ENCODE assay signal across 1 cellular context in the genomic region with DNA sequence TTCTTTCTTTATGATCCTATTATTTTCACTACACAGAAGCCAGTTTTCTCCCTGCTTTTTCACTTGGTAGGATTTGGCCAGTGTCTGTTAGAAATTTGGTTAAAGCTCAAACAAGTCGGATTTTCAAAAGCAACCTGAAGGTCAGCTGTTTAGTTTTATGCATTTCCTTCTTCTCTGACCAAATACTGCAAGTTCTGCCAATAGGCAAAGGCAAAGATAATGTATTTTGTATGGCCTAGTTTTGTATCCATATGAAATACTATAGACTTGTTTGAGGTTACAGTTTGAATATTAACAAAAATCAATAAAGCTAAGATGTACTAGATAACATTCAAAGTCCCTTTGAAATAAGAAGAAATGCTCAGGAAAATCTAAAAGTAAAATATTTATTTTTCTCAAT.
A peak's percentile ranks its signal among the peaks of the same experiment; 100 is the strongest.
TF ChIP-seq lines count a peak whose summit lies in the region.

No MANE protein-coding gene starts in this region.

TF ChIP-seq in HepG2, 621 proteins besides CTCF, POLR2A, EP300 and RAD21 (continued from another document and continues in another):
- TF ChIP-seq, protein P1, sequence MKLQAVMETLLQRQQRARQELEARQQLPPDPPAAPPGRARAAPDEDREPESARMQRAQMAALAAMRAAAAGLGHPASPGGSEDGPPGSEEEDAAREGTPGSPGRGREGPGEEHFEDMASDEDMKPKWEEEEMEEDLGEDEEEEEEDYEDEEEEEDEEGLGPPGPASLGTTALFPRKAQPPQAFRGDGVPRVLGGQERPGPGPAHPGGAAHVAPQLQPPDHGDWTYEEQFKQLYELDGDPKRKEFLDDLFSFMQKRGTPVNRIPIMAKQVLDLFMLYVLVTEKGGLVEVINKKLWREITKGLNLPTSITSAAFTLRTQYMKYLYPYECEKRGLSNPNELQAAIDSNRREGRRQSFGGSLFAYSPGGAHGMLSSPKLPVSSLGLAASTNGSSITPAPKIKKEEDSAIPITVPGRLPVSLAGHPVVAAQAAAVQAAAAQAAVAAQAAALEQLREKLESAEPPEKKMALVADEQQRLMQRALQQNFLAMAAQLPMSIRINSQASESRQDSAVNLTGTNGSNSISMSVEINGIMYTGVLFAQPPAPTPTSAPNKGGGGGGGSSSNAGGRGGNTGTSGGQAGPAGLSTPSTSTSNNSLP (IDR thresholded peaks at IDR 0.05; ENCODE audit: low read depth, low read length), result peak; percentile 42; the same call in 1 of the 2 replicates
- TF ChIP-seq HNRNPH1 (optimal IDR thresholded peaks at IDR 0.05; ENCODE audit: low read depth, low read length) (no peak), YEATS2 (CRISPR knock-in tag; IDR thresholded peaks at IDR 0.05; ENCODE audit: borderline replicate concordance) (no peak), BCL6 (CRISPR knock-in tag; IDR thresholded peaks at IDR 0.05) (no peak), ZNF558 (CRISPR knock-in tag; IDR thresholded peaks at IDR 0.05; ENCODE audit: borderline replicate concordance) (no peak), ZNF318 (CRISPR knock-in tag; IDR thresholded peaks at IDR 0.05) (no peak), RFX1 (IDR thresholded peaks at IDR 0.05) (no peak), MYC (CRISPR knock-in tag; IDR thresholded peaks at IDR 0.05; ENCODE audit: borderline replicate concordance) (no peak), SIN3A (IDR thresholded peaks at IDR 0.05; ENCODE audit: borderline replicate concordance, low read depth, low read length) (no peak), ISL2 (CRISPR knock-in tag; IDR thresholded peaks at IDR 0.05) (peak; percentile 63; the same call in 1 of the 2 replicates), SOX13 (IDR thresholded peaks at IDR 0.05) (no peak), SOX13 (CRISPR knock-in tag; conservative IDR thresholded peaks at IDR 0.05 in 1 of 2, IDR thresholded peaks at IDR 0.05 in 1 of 2) (peak in 1 of 2 experiments; percentile 40; a peak in 1 of 4 replicates), ZMYM4 (CRISPR knock-in tag; IDR thresholded peaks at IDR 0.05) (peak; percentile 14; the same call in 1 of the 2 replicates), ZBTB10 (CRISPR knock-in tag; IDR thresholded peaks at IDR 0.05; ENCODE audit: borderline replicate concordance) (no peak), ZBTB34 (CRISPR knock-in tag; IDR thresholded peaks at IDR 0.05) (peak; percentile 95), ZSCAN21 (CRISPR knock-in tag; IDR thresholded peaks at IDR 0.05; ENCODE audit: borderline replicate concordance) (no peak), GATAD2A (CRISPR knock-in tag; IDR thresholded peaks at IDR 0.05) (peak; percentile 66), HMG20A (CRISPR knock-in tag; IDR thresholded peaks at IDR 0.05; ENCODE audit: borderline replicate concordance) (0 out of 2 replicates have a peak, but pooled peaks have one; percentile 25), SOX5 (CRISPR knock-in tag; IDR thresholded peaks at IDR 0.05; ENCODE audit: borderline replicate concordance) (peak; percentile 37; the same call in 1 of the 2 replicates)
- TF ChIP-seq, protein P2, sequence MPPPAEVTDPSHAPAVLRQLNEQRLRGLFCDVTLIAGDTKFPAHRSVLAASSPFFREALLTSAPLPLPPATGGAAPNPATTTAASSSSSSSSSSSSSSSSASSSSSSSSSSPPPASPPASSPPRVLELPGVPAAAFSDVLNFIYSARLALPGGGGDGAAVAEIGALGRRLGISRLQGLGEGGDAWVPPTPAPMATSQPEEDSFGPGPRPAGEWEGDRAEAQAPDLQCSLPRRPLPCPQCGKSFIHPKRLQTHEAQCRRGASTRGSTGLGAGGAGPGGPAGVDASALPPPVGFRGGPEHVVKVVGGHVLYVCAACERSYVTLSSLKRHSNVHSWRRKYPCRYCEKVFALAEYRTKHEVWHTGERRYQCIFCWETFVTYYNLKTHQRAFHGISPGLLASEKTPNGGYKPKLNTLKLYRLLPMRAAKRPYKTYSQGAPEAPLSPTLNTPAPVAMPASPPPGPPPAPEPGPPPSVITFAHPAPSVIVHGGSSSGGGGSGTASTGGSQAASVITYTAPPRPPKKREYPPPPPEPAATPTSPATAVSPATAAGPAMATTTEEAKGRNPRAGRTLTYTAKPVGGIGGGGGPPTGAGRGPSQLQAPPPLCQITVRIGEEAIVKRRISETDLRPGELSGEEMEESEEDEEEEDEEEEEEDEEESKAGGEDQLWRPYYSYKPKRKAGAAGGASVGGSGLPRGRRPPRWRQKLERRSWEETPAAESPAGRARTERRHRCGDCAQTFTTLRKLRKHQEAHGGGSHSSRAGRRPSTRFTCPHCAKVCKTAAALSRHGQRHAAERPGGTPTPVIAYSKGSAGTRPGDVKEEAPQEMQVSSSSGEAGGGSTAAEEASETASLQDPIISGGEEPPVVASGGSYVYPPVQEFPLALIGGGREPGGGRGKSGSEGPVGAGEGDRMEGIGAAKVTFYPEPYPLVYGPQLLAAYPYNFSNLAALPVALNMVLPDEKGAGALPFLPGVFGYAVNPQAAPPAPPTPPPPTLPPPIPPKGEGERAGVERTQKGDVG (CRISPR knock-in tag; IDR thresholded peaks at IDR 0.05; ENCODE audit: borderline replicate concordance), result no peak
- TF ChIP-seq, protein P3, sequence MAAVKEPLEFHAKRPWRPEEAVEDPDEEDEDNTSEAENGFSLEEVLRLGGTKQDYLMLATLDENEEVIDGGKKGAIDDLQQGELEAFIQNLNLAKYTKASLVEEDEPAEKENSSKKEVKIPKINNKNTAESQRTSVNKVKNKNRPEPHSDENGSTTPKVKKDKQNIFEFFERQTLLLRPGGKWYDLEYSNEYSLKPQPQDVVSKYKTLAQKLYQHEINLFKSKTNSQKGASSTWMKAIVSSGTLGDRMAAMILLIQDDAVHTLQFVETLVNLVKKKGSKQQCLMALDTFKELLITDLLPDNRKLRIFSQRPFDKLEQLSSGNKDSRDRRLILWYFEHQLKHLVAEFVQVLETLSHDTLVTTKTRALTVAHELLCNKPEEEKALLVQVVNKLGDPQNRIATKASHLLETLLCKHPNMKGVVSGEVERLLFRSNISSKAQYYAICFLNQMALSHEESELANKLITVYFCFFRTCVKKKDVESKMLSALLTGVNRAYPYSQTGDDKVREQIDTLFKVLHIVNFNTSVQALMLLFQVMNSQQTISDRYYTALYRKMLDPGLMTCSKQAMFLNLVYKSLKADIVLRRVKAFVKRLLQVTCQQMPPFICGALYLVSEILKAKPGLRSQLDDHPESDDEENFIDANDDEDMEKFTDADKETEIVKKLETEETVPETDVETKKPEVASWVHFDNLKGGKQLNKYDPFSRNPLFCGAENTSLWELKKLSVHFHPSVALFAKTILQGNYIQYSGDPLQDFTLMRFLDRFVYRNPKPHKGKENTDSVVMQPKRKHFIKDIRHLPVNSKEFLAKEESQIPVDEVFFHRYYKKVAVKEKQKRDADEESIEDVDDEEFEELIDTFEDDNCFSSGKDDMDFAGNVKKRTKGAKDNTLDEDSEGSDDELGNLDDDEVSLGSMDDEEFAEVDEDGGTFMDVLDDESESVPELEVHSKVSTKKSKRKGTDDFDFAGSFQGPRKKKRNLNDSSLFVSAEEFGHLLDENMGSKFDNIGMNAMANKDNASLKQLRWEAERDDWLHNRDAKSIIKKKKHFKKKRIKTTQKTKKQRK (IDR thresholded peaks at IDR 0.05; ENCODE audit: low read length), result no peak
- TF ChIP-seq, protein P4, sequence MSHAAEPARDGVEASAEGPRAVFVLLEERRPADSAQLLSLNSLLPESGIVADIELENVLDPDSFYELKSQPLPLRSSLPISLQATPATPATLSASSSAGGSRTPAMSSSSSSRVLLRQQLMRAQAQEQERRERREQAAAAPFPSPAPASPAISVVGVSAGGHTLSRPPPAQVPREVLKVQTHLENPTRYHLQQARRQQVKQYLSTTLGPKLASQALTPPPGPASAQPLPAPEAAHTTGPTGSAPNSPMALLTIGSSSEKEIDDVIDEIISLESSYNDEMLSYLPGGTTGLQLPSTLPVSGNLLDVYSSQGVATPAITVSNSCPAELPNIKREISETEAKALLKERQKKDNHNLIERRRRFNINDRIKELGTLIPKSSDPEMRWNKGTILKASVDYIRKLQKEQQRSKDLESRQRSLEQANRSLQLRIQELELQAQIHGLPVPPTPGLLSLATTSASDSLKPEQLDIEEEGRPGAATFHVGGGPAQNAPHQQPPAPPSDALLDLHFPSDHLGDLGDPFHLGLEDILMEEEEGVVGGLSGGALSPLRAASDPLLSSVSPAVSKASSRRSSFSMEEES (CRISPR knock-in tag; IDR thresholded peaks at IDR 0.05), result no peak
- TF ChIP-seq, protein P5, sequence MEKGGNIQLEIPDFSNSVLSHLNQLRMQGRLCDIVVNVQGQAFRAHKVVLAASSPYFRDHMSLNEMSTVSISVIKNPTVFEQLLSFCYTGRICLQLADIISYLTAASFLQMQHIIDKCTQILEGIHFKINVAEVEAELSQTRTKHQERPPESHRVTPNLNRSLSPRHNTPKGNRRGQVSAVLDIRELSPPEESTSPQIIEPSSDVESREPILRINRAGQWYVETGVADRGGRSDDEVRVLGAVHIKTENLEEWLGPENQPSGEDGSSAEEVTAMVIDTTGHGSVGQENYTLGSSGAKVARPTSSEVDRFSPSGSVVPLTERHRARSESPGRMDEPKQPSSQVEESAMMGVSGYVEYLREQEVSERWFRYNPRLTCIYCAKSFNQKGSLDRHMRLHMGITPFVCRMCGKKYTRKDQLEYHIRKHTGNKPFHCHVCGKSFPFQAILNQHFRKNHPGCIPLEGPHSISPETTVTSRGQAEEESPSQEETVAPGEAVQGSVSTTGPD (CRISPR knock-in tag; IDR thresholded peaks at IDR 0.05), result peak; percentile 95
